In the genomic region with DNA sequence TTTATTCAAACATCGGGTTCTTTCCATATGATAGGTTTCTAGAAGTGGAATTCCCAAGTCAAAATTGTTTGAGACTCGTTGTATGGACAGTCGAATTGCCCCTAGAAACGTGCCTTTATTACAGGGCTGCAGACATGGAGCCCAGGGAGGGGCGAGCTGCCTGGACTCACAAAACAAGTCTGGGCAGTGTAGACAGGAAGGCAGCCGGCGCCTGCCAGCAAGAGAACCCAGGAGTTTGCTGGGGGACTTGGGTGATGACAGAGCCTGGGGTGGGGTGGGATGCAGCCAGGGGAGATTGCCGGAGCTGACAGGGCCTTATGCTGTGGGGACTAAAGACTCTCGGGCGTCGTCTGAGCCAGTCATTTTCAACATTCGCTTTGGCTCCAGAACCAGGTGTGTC, we compare ENCODE assay signal across 25 cellular contexts.
DNase-seq lines count a peak whose midpoint lies in the region; ATAC-seq and TF ChIP-seq lines count a peak whose summit lies in the region.
"Had no signal": no experiment of that assay in that cellular context is flagged by ENCODE, and none has a peak within 500 bp of the region (broad histone marks: within the 10 kb centered on the region; RNA-seq: fewer than 3 reads in every experiment).

No MANE protein-coding gene starts in this region.

- TF ChIP-seq RAD21 in HCT116 (IDR thresholded peaks at IDR 0.05; ENCODE audit: low read depth): no peak

- no peak overlapping the region for H3K4me2 ChIP-seq in HCT116 (ENCODE audit: low read length)
- H3K4me2 ChIP-seq: PC-9 had no signal

- intact Hi-C loops in HCT116 (cut with micrococcal nuclease): no loop called here

- no peak for TF ChIP-seq POLR2A in HCT116 (IDR thresholded peaks at IDR 0.05; ENCODE audit: borderline replicate concordance, extremely low read depth, insufficient read depth, insufficient read length)

- H3K79me2 ChIP-seq in HCT116 (ENCODE audit: insufficient read depth, low read length): no peaks in the 10 kb centered on the region

- H3K4me1 Mint-ChIP-seq in progenitor cell of endocrine pancreas (ENCODE audit: low read depth): no peaks in the 10 kb centered on the region
- H3K4me1 Mint-ChIP-seq: CD4-positive, CD25-positive, alpha-beta regulatory T cell had no signal

- H3K27ac Mint-ChIP-seq in progenitor cell of endocrine pancreas: peak overlapping the region; percentile 45
- H3K27ac Mint-ChIP-seq: CD4-positive, CD25-positive, alpha-beta regulatory T cell had no signal

- peak overlapping the region; percentile 34; the same call in 1 of the 2 replicates for H3K27ac ChIP-seq in HCT116 (ENCODE audit: low read depth, low read length)
- no peak overlapping the region for H3K27ac ChIP-seq in foreskin keratinocyte
- H3K27ac ChIP-seq in SJCRH30: no peak overlapping the region
- H3K27ac ChIP-seq: BLaER1, HL-60, PC-9 had no signal

- POLR2A ChIA-PET in HCT116 (lab: Charles Lee): no interaction called here

- ATAC-seq in HCT116: no peak
- ATAC-seq in foreskin keratinocyte: peak; percentile 39
- ATAC-seq in stimulated activated naive CD8-positive, alpha-beta T cell treated with anti-CD3 and anti-CD28 coated beads, Interleukin-15, Interleukin-2, amounts not matched to agents 100 U/mL and 50 U/mL, for 24 hours: no peak
- no peak for ATAC-seq in GM18517 (IDR thresholded peaks at IDR 0.05; ENCODE audit: unreplicated experiment)

- H2AFZ ChIP-seq in HCT116 (ENCODE audit: low read depth, low read length, poor library complexity, severe bottlenecking): no peak overlapping the region
- H2AFZ ChIP-seq: PC-9 had no signal

- H4K20me1 ChIP-seq in HCT116 (ENCODE audit: insufficient read depth): no peaks in the 10 kb centered on the region
- H4K20me1 ChIP-seq: BLaER1 had no signal

- H3K4me3 Mint-ChIP-seq in progenitor cell of endocrine pancreas (ENCODE audit: low read depth): no peak overlapping the region
- H3K4me3 Mint-ChIP-seq: CD4-positive, CD25-positive, alpha-beta regulatory T cell had no signal

- H3K9me2 ChIP-seq in HCT116 (ENCODE audit: insufficient read depth): no peaks in the 10 kb centered on the region

- DNase-seq in HCT116 (ENCODE audit: low read depth, low spot score): no peak
- DNase-seq in NCI-H69 (lab: John Stamatoyannopoulos, UW): peak; percentile 44
- peak; percentile 6 to 26 for DNase-seq in foreskin keratinocyte
- no peak for DNase-seq in progenitor cell of endocrine pancreas (ENCODE audit: low spot score, unreplicated experiment)
- DNase-seq in stimulated activated naive CD8-positive, alpha-beta T cell treated with anti-CD3 and anti-CD28 coated beads, Interleukin-15, Interleukin-2, amounts not matched to agents 100 U/mL and 50 U/mL, for 24 hours: no peak
- no peak for DNase-seq in SJCRH30
- DNase-seq in KG1 (lab: John Stamatoyannopoulos, UW): no peak
- DNase-seq: CD4-positive, CD25-positive, alpha-beta regulatory T cell; DMS153; DND-41; Karpas-422; NCI-H1092; NCI-H1417 treated with DMSO at 0.1 percent for 48 hours; NCI-H1694 treated with DMSO at 0.1 percent for 48 hours; NCI-H2081; NCI-H2171; NCI-H226; NCI-H510A; NCI-H82; NK-92 treated with Interleukin-12 subunit alpha and Interleukin-12 subunit beta, amount 100 ng/mL, for 24 hours; Right ventricle myocardium superior had no signal

- H3K27me3 Mint-ChIP-seq in progenitor cell of endocrine pancreas: peaks cover 6% of the 10 kb centered on the region

- H3K4me3 ChIP-seq in HCT116 (replicated peaks in 1 of 2; ENCODE audit: low read depth in 1 of 2, low read length in 2 of 2): no peak overlapping the region
- H3K4me3 ChIP-seq in SJCRH30: no peak overlapping the region
- H3K4me3 ChIP-seq: BLaER1, PC-9 had no signal

- TF ChIP-seq CTCF in HCT116 (IDR thresholded peaks at IDR 0.05 in 2 of 3, conservative IDR thresholded peaks at IDR 0.05 in 1 of 3; ENCODE audit: borderline replicate concordance in 1 of 3, insufficient read depth in 1 of 3, low read depth in 2 of 3, low read length in 2 of 3) (no peak), foreskin keratinocyte (conservative IDR thresholded peaks at IDR 0.05) (no peak), progenitor cell of endocrine pancreas (IDR thresholded peaks at IDR 0.05; ENCODE audit: unreplicated experiment) (no peak)

- no peaks in the 10 kb centered on the region for H3K9me3 ChIP-seq in HCT116 (ENCODE audit: control insufficient read depth in 1 of 2, insufficient read depth in 1 of 2, low read depth in 1 of 2, low read length in 2 of 2)
- H3K9me3 ChIP-seq in SJCRH30 (replicated peaks): no peaks in the 10 kb centered on the region; the same call in 1 of the 2 replicates

- H3K36me3 Mint-ChIP-seq in progenitor cell of endocrine pancreas (ENCODE audit: insufficient read depth): no peaks in the 10 kb centered on the region
- H3K36me3 Mint-ChIP-seq: CD4-positive, CD25-positive, alpha-beta regulatory T cell had no signal

- H3K36me3 ChIP-seq in HCT116 (ENCODE audit: control insufficient read depth in 1 of 2, insufficient read depth in 2 of 2, low read length in 2 of 2): no peaks in the 10 kb centered on the region
- no peaks in the 10 kb centered on the region for H3K36me3 ChIP-seq in SJCRH30
- H3K36me3 ChIP-seq: BLaER1 had no signal

- no TSS peak for BruUV-seq in HCT116 (replicated peaks; lab: Mats Ljungman, UMichigan)

- H3K9ac ChIP-seq in HCT116 (ENCODE audit: low read length): no peak overlapping the region
- H3K9ac ChIP-seq: BLaER1 had no signal

- CTCF ChIA-PET in HCT116 (lab: Charles Lee): interaction anchor here (1.9 kb wide), 1 partner anchor 10 kb away, joined by 6 read pairs; no protein-coding TSS in a partner anchor

- H3K9me3 Mint-ChIP-seq in progenitor cell of endocrine pancreas (ENCODE audit: low read depth): no peaks in the 10 kb centered on the region

- RAD21 ChIA-PET in HCT116 (lab: Charles Lee; ENCODE audit: low non-redundant PET in 1 of 2, low total read pairs in 2 of 2, uncharacterized antibody in 2 of 2, unreplicated experiment in 2 of 2): no interaction called here

- H3K4me1 ChIP-seq in HCT116 (ENCODE audit: control insufficient read depth in 1 of 2, insufficient read depth in 2 of 2, low read length in 2 of 2) (peaks cover 28 to 47% of the 10 kb centered on the region in 2 experiments), foreskin keratinocyte (no peaks in the 10 kb centered on the region), SJCRH30 (no peaks in the 10 kb centered on the region)

- H3K27me3 ChIP-seq in HCT116 (ENCODE audit: insufficient read depth, low read length) (no peaks in the 10 kb centered on the region), foreskin keratinocyte (no peaks in the 10 kb centered on the region), SJCRH30 (no peaks in the 10 kb centered on the region)

TF ChIP-seq in HCT116, 20 proteins besides CTCF, POLR2A, EP300 and RAD21:
- TF ChIP-seq SP1 (IDR thresholded peaks at IDR 0.05; ENCODE audit: low read depth): no peak
- TF ChIP-seq ELF1 (IDR thresholded peaks at IDR 0.05; ENCODE audit: borderline replicate concordance, low read depth): no peak
- TF ChIP-seq, protein P1, sequence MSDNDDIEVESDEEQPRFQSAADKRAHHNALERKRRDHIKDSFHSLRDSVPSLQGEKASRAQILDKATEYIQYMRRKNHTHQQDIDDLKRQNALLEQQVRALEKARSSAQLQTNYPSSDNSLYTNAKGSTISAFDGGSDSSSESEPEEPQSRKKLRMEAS (IDR thresholded peaks at IDR 0.05): no peak
- TF ChIP-seq ZFX (IDR thresholded peaks at IDR 0.05): no peak
- no peak for TF ChIP-seq SIN3A (IDR thresholded peaks at IDR 0.05; ENCODE audit: low read depth)
- no peak for TF ChIP-seq CEBPB (IDR thresholded peaks at IDR 0.05; ENCODE audit: low read depth)
- no peak for TF ChIP-seq POLR2AphosphoS5 (IDR thresholded peaks at IDR 0.05; ENCODE audit: low read depth, low read length)
- TF ChIP-seq SRF (IDR thresholded peaks at IDR 0.05; ENCODE audit: low read depth): no peak
- no peak for TF ChIP-seq EZH2 (IDR thresholded peaks at IDR 0.05)
- TF ChIP-seq ZNF274 (IDR thresholded peaks at IDR 0.05; ENCODE audit: low read depth, low read length): no peak
- TF ChIP-seq, protein P2, sequence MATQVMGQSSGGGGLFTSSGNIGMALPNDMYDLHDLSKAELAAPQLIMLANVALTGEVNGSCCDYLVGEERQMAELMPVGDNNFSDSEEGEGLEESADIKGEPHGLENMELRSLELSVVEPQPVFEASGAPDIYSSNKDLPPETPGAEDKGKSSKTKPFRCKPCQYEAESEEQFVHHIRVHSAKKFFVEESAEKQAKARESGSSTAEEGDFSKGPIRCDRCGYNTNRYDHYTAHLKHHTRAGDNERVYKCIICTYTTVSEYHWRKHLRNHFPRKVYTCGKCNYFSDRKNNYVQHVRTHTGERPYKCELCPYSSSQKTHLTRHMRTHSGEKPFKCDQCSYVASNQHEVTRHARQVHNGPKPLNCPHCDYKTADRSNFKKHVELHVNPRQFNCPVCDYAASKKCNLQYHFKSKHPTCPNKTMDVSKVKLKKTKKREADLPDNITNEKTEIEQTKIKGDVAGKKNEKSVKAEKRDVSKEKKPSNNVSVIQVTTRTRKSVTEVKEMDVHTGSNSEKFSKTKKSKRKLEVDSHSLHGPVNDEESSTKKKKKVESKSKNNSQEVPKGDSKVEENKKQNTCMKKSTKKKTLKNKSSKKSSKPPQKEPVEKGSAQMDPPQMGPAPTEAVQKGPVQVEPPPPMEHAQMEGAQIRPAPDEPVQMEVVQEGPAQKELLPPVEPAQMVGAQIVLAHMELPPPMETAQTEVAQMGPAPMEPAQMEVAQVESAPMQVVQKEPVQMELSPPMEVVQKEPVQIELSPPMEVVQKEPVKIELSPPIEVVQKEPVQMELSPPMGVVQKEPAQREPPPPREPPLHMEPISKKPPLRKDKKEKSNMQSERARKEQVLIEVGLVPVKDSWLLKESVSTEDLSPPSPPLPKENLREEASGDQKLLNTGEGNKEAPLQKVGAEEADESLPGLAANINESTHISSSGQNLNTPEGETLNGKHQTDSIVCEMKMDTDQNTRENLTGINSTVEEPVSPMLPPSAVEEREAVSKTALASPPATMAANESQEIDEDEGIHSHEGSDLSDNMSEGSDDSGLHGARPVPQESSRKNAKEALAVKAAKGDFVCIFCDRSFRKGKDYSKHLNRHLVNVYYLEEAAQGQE (IDR thresholded peaks at IDR 0.05; ENCODE audit: low read depth): no peak
- no peak for TF ChIP-seq YY1 (IDR thresholded peaks at IDR 0.05; ENCODE audit: extremely low read depth, insufficient replicate concordance, low read depth, low read length)

Comparison
In these comparisons a context has a peak if more than half of its experiments do, and no peak if none do; other contexts are left out.
1. DNase-seq: peak in NCI-H69 (single experiment) and foreskin keratinocyte (2 of 2); none in HCT116 (single experiment), progenitor cell of endocrine pancreas (single experiment), stimulated activated naive CD8-positive, alpha-beta T cell treated with anti-CD3 and anti-CD28 coated beads, Interleukin-15, Interleukin-2, amounts not matched to agents 100 U/mL and 50 U/mL, for 24 hours (single experiment), SJCRH30 (0 of 2) and KG1 (single experiment).